Comparison of ENCODE assay signal across 29 cellular contexts in the genomic region with DNA sequence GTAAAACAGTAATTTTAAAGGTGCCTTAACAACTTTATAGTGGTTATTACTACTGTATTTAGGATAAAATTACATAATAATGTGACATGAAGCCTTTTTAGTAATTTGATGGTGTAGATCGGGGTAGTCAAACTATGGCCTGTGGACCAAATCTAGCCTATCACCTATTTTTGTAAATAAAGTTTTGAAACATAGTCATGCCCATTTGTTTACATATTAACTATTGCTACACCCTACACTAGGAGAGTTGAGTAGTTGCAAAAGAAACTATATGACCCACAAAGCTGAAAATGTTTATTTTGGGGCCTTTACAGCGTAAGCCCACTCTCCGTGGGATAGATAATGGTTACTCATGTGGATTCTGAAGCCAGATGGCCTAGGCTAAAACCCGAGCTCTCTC.
"Had no signal": no experiment of that assay in that cellular context is flagged by ENCODE, and none has a peak within 500 bp of the region (broad histone marks: within the 10 kb centered on the region; RNA-seq: fewer than 3 reads in every experiment).

No MANE protein-coding gene starts in this region.

- H3K9me3 Mint-ChIP-seq: effector memory CD8-positive, alpha-beta T cell; immature natural killer cell; memory B cell; mesothelial cell of epicardium; naive B cell; nephron progenitor cell; stimulated activated effector memory CD8-positive, alpha-beta T cell treated with anti-CD3 and anti-CD28 coated beads, Interleukin-12 subunit alpha, Interleukin-12 subunit beta, amount 100 ng/mL, for 72 hours had no signal

- DNase-seq: cortex of kidney; effector memory CD8-positive, alpha-beta T cell; erythroblast; esophagus squamous epithelium; hypothalamus; immature natural killer cell; islet precursor cell; kidney glomerular epithelial cell; left colon; left ventricle myocardium superior; mucosa of descending colon; naive B cell; nephron progenitor cell; nucleus accumbens; sigmoid colon; stimulated activated CD4-positive, alpha-beta T cell treated with anti-CD3 and anti-CD28 coated beads, Interleukin-2, amount 100 ng/mL, for 24 hours; stimulated activated CD4-positive, alpha-beta T cell treated with anti-CD3 and anti-CD28 coated beads, Interleukin-4, amount 100 ng/mL, for 24 hours; stimulated activated naive CD4-positive, alpha-beta T cell treated with Interleukin-2 at 50 U/mL for 16 hours; stomach; testis; tibial artery; upper lobe of right lung had no signal

- H3K4me3 Mint-ChIP-seq: effector memory CD8-positive, alpha-beta T cell; memory B cell; mesothelial cell of epicardium; naive B cell; nephron progenitor cell; stimulated activated effector memory CD8-positive, alpha-beta T cell treated with anti-CD3 and anti-CD28 coated beads, Interleukin-12 subunit alpha, Interleukin-12 subunit beta, amount 100 ng/mL, for 72 hours had no signal

- H3K27me3 Mint-ChIP-seq: effector memory CD8-positive, alpha-beta T cell; memory B cell; naive B cell had no signal

- H3K9me3 ChIP-seq: esophagus squamous epithelium, mucosa of descending colon, prostate gland, right atrium auricular region, sigmoid colon, stomach, testis, tibial artery, upper lobe of right lung, vagina had no signal

- H3K27ac Mint-ChIP-seq: effector memory CD8-positive, alpha-beta T cell; memory B cell; mesothelial cell of epicardium; naive B cell; nephron progenitor cell; stimulated activated effector memory CD8-positive, alpha-beta T cell treated with anti-CD3 and anti-CD28 coated beads, Interleukin-12 subunit alpha, Interleukin-12 subunit beta, amount 100 ng/mL, for 72 hours had no signal

- H3K36me3 ChIP-seq: prostate gland, upper lobe of right lung, vagina had no signal

- H3K27me3 ChIP-seq: esophagus squamous epithelium, right atrium auricular region, sigmoid colon, stomach, testis, tibial artery, upper lobe of right lung, vagina had no signal

- H3K4me1 ChIP-seq: prostate gland, right atrium auricular region, sigmoid colon, testis, upper lobe of right lung had no signal

- ATAC-seq: effector memory CD8-positive, alpha-beta T cell; left colon; left ventricle myocardium superior; mucosa of descending colon; stimulated activated effector memory CD8-positive, alpha-beta T cell treated with anti-CD3 and anti-CD28 coated beads, Interleukin-12 subunit alpha, Interleukin-12 subunit beta, amount 100 ng/mL, for 72 hours; upper lobe of right lung had no signal

- H3K4me3 ChIP-seq: esophagus squamous epithelium, lung, mucosa of descending colon, prostate gland, right atrium auricular region, sigmoid colon, stomach, testis, tibial artery, upper lobe of right lung, vagina had no signal

- H3K27ac ChIP-seq: esophagus squamous epithelium, prostate gland, right atrium auricular region, sigmoid colon, stomach, testis, tibial artery, upper lobe of right lung, vagina had no signal
